ENCODE assay signal across 1 cellular context in the genomic region with DNA sequence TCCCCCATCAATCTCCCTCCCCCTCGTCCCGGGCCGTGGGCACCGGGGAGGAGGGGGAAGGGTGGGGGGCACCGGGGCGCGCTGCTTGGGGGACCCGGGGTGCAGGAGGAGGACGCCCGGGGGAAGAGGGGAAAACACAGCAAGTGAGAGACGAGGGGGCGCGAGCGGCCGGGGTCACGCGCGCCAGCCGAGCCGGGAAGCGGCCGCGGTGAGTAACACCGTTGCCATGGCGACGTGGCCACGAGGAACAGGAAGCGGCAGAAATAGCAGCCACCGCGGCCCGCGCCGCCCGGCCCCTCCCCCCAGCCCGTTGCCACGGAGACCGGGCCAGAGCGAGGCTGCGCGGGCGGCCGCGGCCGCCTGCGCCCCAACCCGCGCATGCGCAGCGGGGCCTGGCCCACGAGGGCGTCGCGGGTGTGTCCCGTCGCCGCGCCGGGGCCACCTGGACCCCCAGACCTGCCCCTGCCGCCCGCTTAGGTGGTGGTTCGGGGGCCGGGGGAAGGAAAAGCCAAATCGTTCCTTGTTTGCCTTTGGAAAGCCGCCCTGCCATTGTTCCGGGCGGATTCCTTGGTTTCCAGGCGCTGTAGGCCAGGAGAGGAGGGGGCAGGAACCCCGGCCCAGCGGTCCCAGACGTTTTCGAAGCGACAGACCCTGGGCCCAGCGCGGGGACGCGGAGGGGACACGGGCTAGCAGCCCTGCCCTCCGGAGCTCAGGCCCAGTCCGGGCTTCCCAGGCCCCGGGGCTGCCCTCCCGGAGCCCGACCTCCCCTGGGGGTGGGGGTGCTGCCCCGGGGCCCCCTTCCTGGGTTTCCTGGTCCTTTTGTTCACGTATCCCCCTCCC.
TF ChIP-seq lines count a peak whose summit lies in the region.

No MANE protein-coding gene starts in this region.

TF ChIP-seq in HEK293, 187 proteins besides CTCF, POLR2A, EP300 and RAD21 (continued from another document and continues in another):
- TF ChIP-seq, protein P1, sequence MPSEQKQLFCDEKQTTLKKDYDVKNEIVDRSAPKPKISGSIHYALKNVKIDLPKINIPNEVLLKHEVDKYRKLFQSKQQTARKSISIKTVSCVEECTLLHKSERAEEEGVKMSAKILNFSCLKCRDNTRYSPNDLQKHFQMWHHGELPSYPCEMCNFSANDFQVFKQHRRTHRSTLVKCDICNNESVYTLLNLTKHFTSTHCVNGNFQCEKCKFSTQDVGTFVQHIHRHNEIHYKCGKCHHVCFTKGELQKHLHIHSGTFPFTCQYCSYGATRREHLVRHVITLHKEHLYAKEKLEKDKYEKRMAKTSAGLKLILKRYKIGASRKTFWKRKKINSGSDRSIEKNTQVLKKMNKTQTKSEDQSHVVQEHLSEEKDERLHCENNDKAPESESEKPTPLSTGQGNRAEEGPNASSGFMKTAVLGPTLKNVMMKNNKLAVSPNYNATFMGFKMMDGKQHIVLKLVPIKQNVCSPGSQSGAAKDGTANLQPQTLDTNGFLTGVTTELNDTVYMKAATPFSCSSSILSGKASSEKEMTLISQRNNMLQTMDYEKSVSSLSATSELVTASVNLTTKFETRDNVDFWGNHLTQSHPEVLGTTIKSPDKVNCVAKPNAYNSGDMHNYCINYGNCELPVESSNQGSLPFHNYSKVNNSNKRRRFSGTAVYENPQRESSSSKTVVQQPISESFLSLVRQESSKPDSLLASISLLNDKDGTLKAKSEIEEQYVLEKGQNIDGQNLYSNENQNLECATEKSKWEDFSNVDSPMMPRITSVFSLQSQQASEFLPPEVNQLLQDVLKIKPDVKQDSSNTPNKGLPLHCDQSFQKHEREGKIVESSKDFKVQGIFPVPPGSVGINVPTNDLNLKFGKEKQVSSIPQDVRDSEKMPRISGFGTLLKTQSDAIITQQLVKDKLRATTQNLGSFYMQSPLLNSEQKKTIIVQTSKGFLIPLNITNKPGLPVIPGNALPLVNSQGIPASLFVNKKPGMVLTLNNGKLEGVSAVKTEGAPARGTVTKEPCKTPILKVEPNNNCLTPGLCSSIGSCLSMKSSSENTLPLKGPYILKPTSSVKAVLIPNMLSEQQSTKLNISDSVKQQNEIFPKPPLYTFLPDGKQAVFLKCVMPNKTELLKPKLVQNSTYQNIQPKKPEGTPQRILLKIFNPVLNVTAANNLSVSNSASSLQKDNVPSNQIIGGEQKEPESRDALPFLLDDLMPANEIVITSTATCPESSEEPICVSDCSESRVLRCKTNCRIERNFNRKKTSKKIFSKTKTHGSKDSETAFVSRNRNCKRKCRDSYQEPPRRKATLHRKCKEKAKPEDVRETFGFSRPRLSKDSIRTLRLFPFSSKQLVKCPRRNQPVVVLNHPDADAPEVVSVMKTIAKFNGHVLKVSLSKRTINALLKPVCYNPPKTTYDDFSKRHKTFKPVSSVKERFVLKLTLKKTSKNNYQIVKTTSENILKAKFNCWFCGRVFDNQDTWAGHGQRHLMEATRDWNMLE (tag by site-specific recombination; conservative IDR thresholded peaks at IDR 0.05; ENCODE audit: low read depth): no peak
- TF ChIP-seq OVOL3 (tag by site-specific recombination; IDR thresholded peaks at IDR 0.05) (no peak), SP7 (tag by site-specific recombination; IDR thresholded peaks at IDR 0.05) (peak; percentile 22), KLF8 (tag by site-specific recombination; IDR thresholded peaks at IDR 0.05) (peak; percentile 64), ZNF596 (tag by site-specific recombination; IDR thresholded peaks at IDR 0.05) (no peak), PRDM10 (tag by site-specific recombination; IDR thresholded peaks at IDR 0.05) (no peak; the same call in 1 of the 2 replicates), ZBTB48 (tag by site-specific recombination; IDR thresholded peaks at IDR 0.05) (0 out of 2 replicates have a peak, but pooled peaks have one; percentile 13), ZFP69B (tag by site-specific recombination; IDR thresholded peaks at IDR 0.05) (peak; percentile 58), ZBTB10 (tag by site-specific recombination; IDR thresholded peaks at IDR 0.05) (peak; percentile 73), ZNF600 (tag by site-specific recombination; IDR thresholded peaks at IDR 0.05) (no peak), ZNF140 (tag by site-specific recombination; IDR thresholded peaks at IDR 0.05) (no peak), SALL2 (tag by site-specific recombination; IDR thresholded peaks at IDR 0.05; ENCODE audit: borderline replicate concordance) (no peak), ZNF433 (tag by site-specific recombination; IDR thresholded peaks at IDR 0.05; ENCODE audit: low read depth) (no peak), ZNF366 (tag by site-specific recombination; conservative IDR thresholded peaks at IDR 0.05) (peak; percentile 47; the same call in 1 of the 2 replicates), GLIS1 (tag by site-specific recombination; IDR thresholded peaks at IDR 0.05) (peak; percentile 85), ZSCAN16 (tag by site-specific recombination; IDR thresholded peaks at IDR 0.05) (no peak), ZNF391 (tag by site-specific recombination; IDR thresholded peaks at IDR 0.05; ENCODE audit: borderline replicate concordance, low read depth) (no peak), ZNF629 (tag by site-specific recombination; IDR thresholded peaks at IDR 0.05) (peak; percentile 30; the same call in 1 of the 2 replicates), SP2 (tag by site-specific recombination; IDR thresholded peaks at IDR 0.05) (peak; percentile 25; the same call in 1 of the 2 replicates), ZNF776 (tag by site-specific recombination; IDR thresholded peaks at IDR 0.05; ENCODE audit: borderline replicate concordance) (no peak), SCRT1 (tag by site-specific recombination; IDR thresholded peaks at IDR 0.05; ENCODE audit: borderline replicate concordance) (no peak), ZNF561 (tag by site-specific recombination; IDR thresholded peaks at IDR 0.05; ENCODE audit: borderline replicate concordance) (no peak), ZXDB (tag by site-specific recombination; IDR thresholded peaks at IDR 0.05) (peak; percentile 55; the same call in 1 of the 2 replicates), ZNF2 (tag by site-specific recombination; IDR thresholded peaks at IDR 0.05) (no peak), ZNF623 (tag by site-specific recombination; IDR thresholded peaks at IDR 0.05) (no peak), ZNF701 (tag by site-specific recombination; IDR thresholded peaks at IDR 0.05) (no peak), ZNF121 (tag by site-specific recombination; IDR thresholded peaks at IDR 0.05) (no peak)
- TF ChIP-seq, protein P2, sequence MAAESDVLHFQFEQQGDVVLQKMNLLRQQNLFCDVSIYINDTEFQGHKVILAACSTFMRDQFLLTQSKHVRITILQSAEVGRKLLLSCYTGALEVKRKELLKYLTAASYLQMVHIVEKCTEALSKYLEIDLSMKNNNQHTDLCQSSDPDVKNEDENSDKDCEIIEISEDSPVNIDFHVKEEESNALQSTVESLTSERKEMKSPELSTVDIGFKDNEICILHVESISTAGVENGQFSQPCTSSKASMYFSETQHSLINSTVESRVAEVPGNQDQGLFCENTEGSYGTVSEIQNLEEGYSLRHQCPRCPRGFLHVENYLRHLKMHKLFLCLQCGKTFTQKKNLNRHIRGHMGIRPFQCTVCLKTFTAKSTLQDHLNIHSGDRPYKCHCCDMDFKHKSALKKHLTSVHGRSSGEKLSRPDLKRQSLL (tag by site-specific recombination; IDR thresholded peaks at IDR 0.05): no peak
- TF ChIP-seq, protein P3, sequence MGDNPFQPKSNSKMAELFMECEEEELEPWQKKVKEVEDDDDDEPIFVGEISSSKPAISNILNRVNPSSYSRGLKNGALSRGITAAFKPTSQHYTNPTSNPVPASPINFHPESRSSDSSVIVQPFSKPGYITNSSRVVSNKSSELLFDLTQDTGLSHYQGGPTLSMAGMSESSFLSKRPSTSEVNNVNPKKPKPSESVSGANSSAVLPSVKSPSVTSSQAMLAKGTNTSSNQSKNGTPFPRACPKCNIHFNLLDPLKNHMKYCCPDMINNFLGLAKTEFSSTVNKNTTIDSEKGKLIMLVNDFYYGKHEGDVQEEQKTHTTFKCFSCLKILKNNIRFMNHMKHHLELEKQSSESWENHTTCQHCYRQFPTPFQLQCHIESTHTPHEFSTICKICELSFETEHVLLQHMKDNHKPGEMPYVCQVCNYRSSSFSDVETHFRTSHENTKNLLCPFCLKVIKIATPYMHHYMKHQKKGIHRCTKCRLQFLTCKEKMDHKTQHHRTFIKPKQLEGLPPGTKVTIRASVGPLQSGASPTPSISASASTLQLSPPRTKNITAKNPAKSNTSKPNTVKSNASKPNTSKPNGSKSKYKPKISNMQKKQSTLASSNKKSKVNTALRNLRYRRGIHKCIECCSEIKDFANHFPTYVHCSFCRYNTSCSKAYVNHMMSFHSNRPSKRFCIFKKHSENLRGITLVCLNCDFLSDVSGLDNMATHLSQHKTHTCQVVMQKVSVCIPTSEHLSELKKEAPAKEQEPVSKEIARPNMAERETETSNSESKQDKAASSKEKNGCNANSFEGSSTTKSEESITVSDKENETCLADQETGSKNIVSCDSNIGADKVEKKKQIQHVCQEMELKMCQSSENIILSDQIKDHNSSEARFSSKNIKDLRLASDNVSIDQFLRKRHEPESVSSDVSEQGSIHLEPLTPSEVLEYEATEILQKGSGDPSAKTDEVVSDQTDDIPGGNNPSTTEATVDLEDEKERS (tag by site-specific recombination; IDR thresholded peaks at IDR 0.05): no peak
- TF ChIP-seq, protein P4, sequence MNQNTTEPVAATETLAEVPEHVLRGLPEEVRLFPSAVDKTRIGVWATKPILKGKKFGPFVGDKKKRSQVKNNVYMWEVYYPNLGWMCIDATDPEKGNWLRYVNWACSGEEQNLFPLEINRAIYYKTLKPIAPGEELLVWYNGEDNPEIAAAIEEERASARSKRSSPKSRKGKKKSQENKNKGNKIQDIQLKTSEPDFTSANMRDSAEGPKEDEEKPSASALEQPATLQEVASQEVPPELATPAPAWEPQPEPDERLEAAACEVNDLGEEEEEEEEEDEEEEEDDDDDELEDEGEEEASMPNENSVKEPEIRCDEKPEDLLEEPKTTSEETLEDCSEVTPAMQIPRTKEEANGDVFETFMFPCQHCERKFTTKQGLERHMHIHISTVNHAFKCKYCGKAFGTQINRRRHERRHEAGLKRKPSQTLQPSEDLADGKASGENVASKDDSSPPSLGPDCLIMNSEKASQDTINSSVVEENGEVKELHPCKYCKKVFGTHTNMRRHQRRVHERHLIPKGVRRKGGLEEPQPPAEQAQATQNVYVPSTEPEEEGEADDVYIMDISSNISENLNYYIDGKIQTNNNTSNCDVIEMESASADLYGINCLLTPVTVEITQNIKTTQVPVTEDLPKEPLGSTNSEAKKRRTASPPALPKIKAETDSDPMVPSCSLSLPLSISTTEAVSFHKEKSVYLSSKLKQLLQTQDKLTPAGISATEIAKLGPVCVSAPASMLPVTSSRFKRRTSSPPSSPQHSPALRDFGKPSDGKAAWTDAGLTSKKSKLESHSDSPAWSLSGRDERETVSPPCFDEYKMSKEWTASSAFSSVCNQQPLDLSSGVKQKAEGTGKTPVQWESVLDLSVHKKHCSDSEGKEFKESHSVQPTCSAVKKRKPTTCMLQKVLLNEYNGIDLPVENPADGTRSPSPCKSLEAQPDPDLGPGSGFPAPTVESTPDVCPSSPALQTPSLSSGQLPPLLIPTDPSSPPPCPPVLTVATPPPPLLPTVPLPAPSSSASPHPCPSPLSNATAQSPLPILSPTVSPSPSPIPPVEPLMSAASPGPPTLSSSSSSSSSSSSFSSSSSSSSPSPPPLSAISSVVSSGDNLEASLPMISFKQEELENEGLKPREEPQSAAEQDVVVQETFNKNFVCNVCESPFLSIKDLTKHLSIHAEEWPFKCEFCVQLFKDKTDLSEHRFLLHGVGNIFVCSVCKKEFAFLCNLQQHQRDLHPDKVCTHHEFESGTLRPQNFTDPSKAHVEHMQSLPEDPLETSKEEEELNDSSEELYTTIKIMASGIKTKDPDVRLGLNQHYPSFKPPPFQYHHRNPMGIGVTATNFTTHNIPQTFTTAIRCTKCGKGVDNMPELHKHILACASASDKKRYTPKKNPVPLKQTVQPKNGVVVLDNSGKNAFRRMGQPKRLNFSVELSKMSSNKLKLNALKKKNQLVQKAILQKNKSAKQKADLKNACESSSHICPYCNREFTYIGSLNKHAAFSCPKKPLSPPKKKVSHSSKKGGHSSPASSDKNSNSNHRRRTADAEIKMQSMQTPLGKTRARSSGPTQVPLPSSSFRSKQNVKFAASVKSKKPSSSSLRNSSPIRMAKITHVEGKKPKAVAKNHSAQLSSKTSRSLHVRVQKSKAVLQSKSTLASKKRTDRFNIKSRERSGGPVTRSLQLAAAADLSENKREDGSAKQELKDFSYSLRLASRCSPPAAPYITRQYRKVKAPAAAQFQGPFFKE (tag by site-specific recombination; IDR thresholded peaks at IDR 0.05; ENCODE audit: borderline replicate concordance): no peak
